Comparison of ENCODE assay signal across 13 cellular contexts in genomic region chr6:123962508-123962907, GRCh38.
DNase-seq lines count a peak whose midpoint lies in the region; ATAC-seq, FAIRE-seq and TF ChIP-seq lines count a peak whose summit lies in the region.
"Had no signal": no experiment of that assay in that cellular context is flagged by ENCODE, and none has a peak within 500 bp of the region (broad histone marks: within the 10 kb centered on the region; RNA-seq: fewer than 3 reads in every experiment).

No MANE protein-coding gene starts in this region.

- BruUV-seq in GM12878 (replicated peaks; lab: Mats Ljungman, UMichigan) (no TSS peak), OCI-LY7 (replicated peaks; lab: Mats Ljungman, UMichigan) (no TSS peak)

- H2AFZ ChIP-seq in GM12878 (ENCODE audit: control insufficient read depth, low read depth, low read length): no peak overlapping the region
- no peak overlapping the region for H2AFZ ChIP-seq in OCI-LY7 (ENCODE audit: low read length)
- H2AFZ ChIP-seq: neural progenitor cell had no signal

- H3K27me3 ChIP-seq in GM12878 (replicated peaks in 1 of 2; ENCODE audit: control insufficient read depth in 2 of 2, insufficient read depth in 2 of 2, low read length in 1 of 2) (no peaks in the 10 kb centered on the region), suprapubic skin (no peaks in the 10 kb centered on the region)
- H3K27me3 ChIP-seq: neural progenitor cell, Peyer's patch had no signal

- SMC1A ChIA-PET in GM12878 (lab: Charles Lee; ENCODE audit: uncharacterized antibody, unreplicated experiment): no interaction called here

- H3K27ac ChIP-seq in GM12878 (ENCODE audit: control insufficient read depth, insufficient read depth) (no peak overlapping the region), OCI-LY7 (ENCODE audit: low read depth, low read length, poor library complexity, severe bottlenecking) (no peak overlapping the region), suprapubic skin (no peak overlapping the region)
- H3K27ac ChIP-seq: neural progenitor cell, Peyer's patch had no signal

- TF ChIP-seq CTCF in GM12878 (IDR thresholded peaks at IDR 0.05 in 2 of 3, conservative IDR thresholded peaks at IDR 0.05 in 1 of 3; ENCODE audit: control insufficient read depth in 2 of 3, extremely low read depth in 1 of 3, insufficient read depth in 1 of 3, low read depth in 3 of 3, low read length in 3 of 3) (no peak), OCI-LY7 (conservative IDR thresholded peaks at IDR 0.05; ENCODE audit: low read length) (no peak), suprapubic skin (IDR thresholded peaks at IDR 0.05) (no peak)

- WGBS in GM12878 (ENCODE audit: insufficient coverage, insufficient replicate concordance, low lambda C conversion rate, missing lambda C conversion rate): 35% methylated on average over 11 of the region's 11 CpGs
- 74% methylated on average over 11 of the region's 11 CpGs for WGBS in suprapubic skin

- H3K4me3 ChIP-seq in GM12878 (no peak overlapping the region), OCI-LY7 (ENCODE audit: low read depth, low read length, poor library complexity, severe bottlenecking) (no peak overlapping the region), suprapubic skin (no peak overlapping the region)
- H3K4me3 ChIP-seq: neural progenitor cell, Peyer's patch had no signal

- H3K79me2 ChIP-seq in GM12878 (ENCODE audit: control insufficient read depth, insufficient read depth, low read length) (no peaks in the 10 kb centered on the region), OCI-LY7 (ENCODE audit: insufficient read depth, low read depth, low read length) (no peaks in the 10 kb centered on the region)

- peak; percentile 85 for DNase-seq in DMS79 treated with DMSO at 0.1 percent for 48 hours (lab: John Stamatoyannopoulos, UW)
- peak; percentile 99 for DNase-seq in NCI-H2029 treated with DMSO at 0.1 percent for 48 hours (lab: John Stamatoyannopoulos, UW)
- no peak for DNase-seq in GM12878 (ENCODE audit: low read depth, low spot score)
- peak; percentile 91 for DNase-seq in mucosa of gallbladder (ENCODE audit: low spot score)
- DNase-seq in Kasumi-1 (lab: John Stamatoyannopoulos, UW): no peak
- DNase-seq in AG08396 (ENCODE audit: low spot score): no peak
- no peak for DNase-seq in OCI-LY7 (ENCODE audit: low spot score)
- DNase-seq in suprapubic skin (ENCODE audit: low spot score in 2 of 2): no peak
- DNase-seq: CD4-positive, alpha-beta memory T cell; HCEC 1CT; islet precursor cell had no signal

- H3K4me1 ChIP-seq in GM12878 (ENCODE audit: control insufficient read depth, insufficient read depth, low read length) (no peaks in the 10 kb centered on the region), OCI-LY7 (ENCODE audit: insufficient read depth, low read length, poor library complexity, severe bottlenecking) (no peaks in the 10 kb centered on the region), suprapubic skin (no peaks in the 10 kb centered on the region)
- H3K4me1 ChIP-seq: Peyer's patch had no signal

- no peaks in the 10 kb centered on the region for H3K9me2 ChIP-seq in OCI-LY7 (ENCODE audit: insufficient read depth, low read length)

- intact Hi-C loops in GM12878 (cut with micrococcal nuclease; ENCODE audit: unreplicated experiment) (no loop called here), OCI-LY7 (cut with micrococcal nuclease; ENCODE audit: unreplicated experiment) (no loop called here)

- no peak; the same call in 2 of the 3 replicates for ATAC-seq in GM12878

- no peak for FAIRE-seq in GM12878 (lab: Jason Lieb, UNC)

- H3K36me3 ChIP-seq in GM12878 (ENCODE audit: control insufficient read depth in 2 of 2, insufficient read depth in 2 of 2, low read length in 1 of 2) (no peaks in the 10 kb centered on the region), OCI-LY7 (ENCODE audit: insufficient read depth, low read length) (no peaks in the 10 kb centered on the region), suprapubic skin (no peaks in the 10 kb centered on the region)
- H3K36me3 ChIP-seq: neural progenitor cell, Peyer's patch had no signal

- POLR2A ChIA-PET in GM12878 (lab: Charles Lee): no interaction called here
- POLR2A ChIA-PET in OCI-LY7 (lab: Charles Lee): interaction anchor here (0.6 kb wide), 1 partner anchor 171 kb away, joined by 3 read pairs; no protein-coding TSS in a partner anchor

- no peak for TF ChIP-seq EP300 in GM12878 (IDR thresholded peaks at IDR 0.05; ENCODE audit: borderline replicate concordance in 1 of 2, control insufficient read depth in 1 of 2, low read depth in 2 of 2, low read length in 2 of 2)
- no peak for TF ChIP-seq EP300 in suprapubic skin (IDR thresholded peaks at IDR 0.05)

- CTCF ChIA-PET in GM12878 (lab: Yijun Ruan, JAX): no interaction called here
- CTCF ChIA-PET in OCI-LY7 (lab: Charles Lee; ENCODE audit: unreplicated experiment): no interaction called here

- no peaks in the 10 kb centered on the region for H4K20me1 ChIP-seq in GM12878 (ENCODE audit: control insufficient read depth, insufficient read depth)
- no peaks in the 10 kb centered on the region for H4K20me1 ChIP-seq in OCI-LY7 (ENCODE audit: insufficient read depth, low read length)

- no peak for TF ChIP-seq RAD21 in GM12878 (IDR thresholded peaks at IDR 0.05; ENCODE audit: insufficient read depth, low read depth, low read length)

- TF ChIP-seq POLR2A in GM12878 (IDR thresholded peaks at IDR 0.05; ENCODE audit: low read depth, low read length) (no peak), suprapubic skin (IDR thresholded peaks at IDR 0.05) (no peak)

- no peaks in the 10 kb centered on the region for H3K9me3 ChIP-seq in GM12878 (replicated peaks; ENCODE audit: control insufficient read depth, insufficient read depth, low read length)
- H3K9me3 ChIP-seq in OCI-LY7 (ENCODE audit: low read length): no peaks in the 10 kb centered on the region
- no peaks in the 10 kb centered on the region for H3K9me3 ChIP-seq in suprapubic skin
- H3K9me3 ChIP-seq: Peyer's patch had no signal

- RAD21 ChIA-PET in GM12878 (lab: Charles Lee; ENCODE audit: unreplicated experiment): no interaction called here

- H3K4me2 ChIP-seq in GM12878 (ENCODE audit: control insufficient read depth, insufficient read depth) (no peak overlapping the region), OCI-LY7 (ENCODE audit: low read length) (no peak overlapping the region)
- H3K4me2 ChIP-seq: neural progenitor cell had no signal

- no peak overlapping the region for H3K9ac ChIP-seq in GM12878 (ENCODE audit: control insufficient read depth, insufficient read depth, low read length)
- H3K9ac ChIP-seq: neural progenitor cell had no signal

- in situ Hi-C loops in GM12878 (cut with MboI): no loop called here

TF ChIP-seq in GM12878, 131 proteins besides CTCF, POLR2A, EP300 and RAD21:
- TF ChIP-seq EZH2 (IDR thresholded peaks at IDR 0.05; ENCODE audit: borderline replicate concordance, control insufficient read depth, low read depth, low read length) (no peak), ZNF207 (IDR thresholded peaks at IDR 0.05; ENCODE audit: borderline replicate concordance) (no peak), SPI1 (IDR thresholded peaks at IDR 0.05; ENCODE audit: borderline replicate concordance, insufficient read depth, low read depth, low read length) (no peak), BHLHE40 (IDR thresholded peaks at IDR 0.05; ENCODE audit: borderline replicate concordance in 1 of 2, low read depth in 2 of 2, low read length in 1 of 2) (peak in 1 of 2 experiments; percentile 36; a peak in 1 of 4 replicates), BACH1 (IDR thresholded peaks at IDR 0.05; ENCODE audit: borderline replicate concordance) (peak; percentile 80; the same call in 1 of the 2 replicates), WRNIP1 (IDR thresholded peaks at IDR 0.05; ENCODE audit: borderline replicate concordance, low read depth, low read length) (no peak)

Comparison
In these comparisons a context has a peak if more than half of its experiments do, and no peak if none do; other contexts are left out.
1. DNase-seq: peak in DMS79 treated with DMSO at 0.1 percent for 48 hours (single experiment), NCI-H2029 treated with DMSO at 0.1 percent for 48 hours (single experiment) and mucosa of gallbladder (single experiment); none in GM12878 (single experiment), Kasumi-1 (0 of 2), AG08396 (single experiment), OCI-LY7 (single experiment) and suprapubic skin (0 of 2).